ENCODE assay signal across 8 cellular contexts in genomic region chr17:21042434-21043295, GRCh38. TPM values are rescaled to one million over a fixed set of nuclear protein-coding genes. Genes with fewer than 3 reads are reported as not detected.
DNase-seq lines count a peak whose midpoint lies in the region; ATAC-seq and TF ChIP-seq lines count a peak whose summit lies in the region.

USP22 (minus strand) TSS chr17:21043011; CDS start chr17:21042835, 176 bp downstream.

- H3K27me3 ChIP-seq in left lung = no peaks in the 10 kb centered on the region

- H3K4me3 ChIP-seq in left lung = peak within 1 kb of the TSS; percentile 96 to 97

- no peak for TF ChIP-seq CTCF in chondrocyte (IDR thresholded peaks at IDR 0.05)
- TF ChIP-seq CTCF in left lung (IDR thresholded peaks at IDR 0.05) = no peak

- H3K36me3 ChIP-seq in left lung = peaks cover 0 to 8% of the 10 kb centered on the region in 2 donors

- peak within 1 kb of the TSS; percentile 99 to 100 for H3K27ac ChIP-seq in left lung

- no peaks in the 10 kb centered on the region for H3K9me3 Mint-ChIP-seq in chondrocyte (ENCODE audit: low read depth)

- peak within 1 kb of the TSS; percentile 95 for H3K27ac Mint-ChIP-seq in chondrocyte (ENCODE audit: unreplicated experiment)

- H3K9me3 ChIP-seq in left lung = no peaks in the 10 kb centered on the region

- intact Hi-C loops in left lung (cut with DNase I) = no loop called here

- H3K27me3 Mint-ChIP-seq in chondrocyte (ENCODE audit: low read depth) = no peaks in the 10 kb centered on the region

- peak; percentile 55 for DNase-seq in ELF-1 (ENCODE audit: low read depth, low spot score)
- DNase-seq in T-helper 1 cell = peak in 3 of 5 donors; percentile 25 to 58 (median 35)
- DNase-seq in chondrocyte (ENCODE audit: low spot score) = no peak
- DNase-seq in left lung = peak in 1 of 2 donors; percentile 97
- peak in 2 of 3 donors; percentile 11 to 97 for DNase-seq in stimulated activated CD4-positive, alpha-beta T cell treated with anti-CD3 and anti-CD28 coated beads, TNF-alpha, amount 100 ng/mL, for 48 hours (ENCODE audit: low read depth in 3 of 3)
- no peak for DNase-seq in GM19240 (ENCODE audit: insufficient read length, low spot score)

- peak within 1 kb of the TSS; percentile 97 for H3K4me3 Mint-ChIP-seq in chondrocyte (ENCODE audit: unreplicated experiment)

- peaks cover 20 to 43% of the 10 kb centered on the region in 2 donors for H3K4me1 ChIP-seq in left lung

- H3K36me3 Mint-ChIP-seq in chondrocyte (ENCODE audit: low read depth) = no peaks in the 10 kb centered on the region

- ATAC-seq in GM19468 (IDR thresholded peaks at IDR 0.05; ENCODE audit: extremely low read depth, unreplicated experiment) (peak; percentile 33), HG03558 (IDR thresholded peaks at IDR 0.05; ENCODE audit: extremely low read depth, unreplicated experiment) (peak; percentile 26), left lung (peak; percentile 61)

- peaks cover 41% of the 10 kb centered on the region for H3K4me1 Mint-ChIP-seq in chondrocyte (ENCODE audit: low read depth)

RNA-seq across cellular contexts. Expression of gene USP22, which starts in this region (rescaled TPM):
- total RNA-seq in chondrocyte = 228 to 248 TPM (median 239 TPM) in 3 replicates
- 100 to 1,000 TPM; 157 to 187 TPM for total RNA-seq in left lung

Comparison
In these comparisons a context has a peak if more than half of its experiments do, and no peak if none do; other contexts are left out.
1. DNase-seq: peak in ELF-1 (single experiment), T-helper 1 cell (3 of 5) and stimulated activated CD4-positive, alpha-beta T cell treated with anti-CD3 and anti-CD28 coated beads, TNF-alpha, amount 100 ng/mL, for 48 hours (2 of 3); none in chondrocyte (single experiment) and GM19240 (single experiment).
2. Peak in every context shown above with its lines, with median percentiles within 50 percentile points of each other: ATAC-seq.